8 cellular contexts compared by ENCODE assay signal in genomic region chr1:15848143-15848928, GRCh38. TPM values are rescaled to one million over a fixed set of nuclear protein-coding genes. Genes with fewer than 3 reads are reported as not detected.
DNase-seq lines count a peak whose midpoint lies in the region; ATAC-seq, FAIRE-seq and TF ChIP-seq lines count a peak whose summit lies in the region.

No MANE protein-coding gene starts in this region.

- H3K9me3 Mint-ChIP-seq in brain, result peaks cover 0 to 2% (median 0%) of the 10 kb centered on the region in 5 experiments

- H3K27me3 Mint-ChIP-seq in T-helper 17 cell (no peaks in the 10 kb centered on the region), brain (peaks cover 12% of the 10 kb centered on the region)

- peak; percentile 9 for ATAC-seq in HG03354 (IDR thresholded peaks at IDR 0.05; ENCODE audit: poor library complexity, severe bottlenecking, unreplicated experiment)
- ATAC-seq in T-helper 17 cell, result peak; percentile 16

- no peak for TF ChIP-seq CTCF in brain (conservative IDR thresholded peaks at IDR 0.05)

- H3K9me3 ChIP-seq in T-helper 17 cell (ENCODE audit: control insufficient read depth, low read length, poor library complexity, severe bottlenecking), result no peaks in the 10 kb centered on the region

- H3K4me3 Mint-ChIP-seq in T-helper 17 cell (peak overlapping the region; percentile 97), brain (peak overlapping the region; percentile 94 to 97 (median 96))

- H3K36me3 Mint-ChIP-seq in T-helper 17 cell (ENCODE audit: low read depth), result peaks cover 2% of the 10 kb centered on the region
- H3K36me3 Mint-ChIP-seq in brain, result peaks cover 3% of the 10 kb centered on the region

- peaks cover 34% of the 10 kb centered on the region for H3K4me1 Mint-ChIP-seq in T-helper 17 cell
- peaks cover 65% of the 10 kb centered on the region for H3K4me1 Mint-ChIP-seq in brain

- peak; percentile 21 for DNase-seq in NCI-H345 (lab: John Stamatoyannopoulos, UW)
- DNase-seq in NCI-H345 treated with DMSO at 0.1 percent for 48 hours (lab: John Stamatoyannopoulos, UW; ENCODE audit: unreplicated experiment), result no peak
- DNase-seq in T-helper 17 cell, result peak; percentile 30 to 40 (median 32)
- peak; percentile 59 for DNase-seq in islet precursor cell
- DNase-seq in stimulated activated CD4-positive, alpha-beta T cell treated with anti-CD3 and anti-CD28 coated beads, Interleukin-12 subunit alpha, Interleukin-12 subunit beta, amount 100 ng/mL, for 4 hours, result peak; percentile 43
- DNase-seq in RCC 7860 (ENCODE audit: low spot score), result no peak

- H3K27ac Mint-ChIP-seq in T-helper 17 cell (peak overlapping the region; percentile 95), brain (peak overlapping the region; percentile 97 to 100 (median 99))

- no peak for FAIRE-seq in RCC 7860 (lab: Jason Lieb, UNC)

RNA-seq across cellular contexts. Expression of gene SPEN, which starts 0.8 kb away (rescaled TPM):
- 10 to 100 TPM; 73.8 to 79.1 TPM for total RNA-seq in T-helper 17 cell
- 35.1 TPM for polyA plus RNA-seq in brain (ENCODE audit: insufficient read depth, low read depth, low replicate concordance)

RNA-seq across cellular contexts. Expression of gene UQCRHL, which starts 40.9 kb away (rescaled TPM):
- total RNA-seq in T-helper 17 cell, result under 1 TPM; 0.65 to 0.81 TPM
- polyA plus RNA-seq in brain (ENCODE audit: insufficient read depth, low read depth, low replicate concordance), result 5.8 TPM

Comparison
In these comparisons a context has a peak if more than half of its experiments do, and no peak if none do; other contexts are left out.
1. DNase-seq: peak in NCI-H345 (single experiment), T-helper 17 cell (3 of 3), islet precursor cell (single experiment) and stimulated activated CD4-positive, alpha-beta T cell treated with anti-CD3 and anti-CD28 coated beads, Interleukin-12 subunit alpha, Interleukin-12 subunit beta, amount 100 ng/mL, for 4 hours (single experiment); none in NCI-H345 treated with DMSO at 0.1 percent for 48 hours (single experiment) and RCC 7860 (single experiment).